Comparison of ENCODE assay signal across 11 cellular contexts in genomic region chr16:87345721-87346424, GRCh38. TPM values are rescaled to one million over a fixed set of nuclear protein-coding genes. Genes with fewer than 3 reads are reported as not detected.
DNase-seq lines count a peak whose midpoint lies in the region; ATAC-seq and TF ChIP-seq lines count a peak whose summit lies in the region.
"Had no signal": no experiment of that assay in that cellular context is flagged by ENCODE, and none has a peak within 500 bp of the region (broad histone marks: within the 10 kb centered on the region; RNA-seq: fewer than 3 reads in every experiment).

No MANE protein-coding gene starts in this region.

- H3K27me3 Mint-ChIP-seq in activated naive CD4-positive, alpha-beta T cell treated with anti-CD3 and anti-CD28 coated beads for 36 hours (ENCODE audit: low read depth), result no peaks in the 10 kb centered on the region
- H3K27me3 Mint-ChIP-seq in activated naive CD8-positive, alpha-beta T cell, result no peaks in the 10 kb centered on the region

- H3K27me3 ChIP-seq in lower lobe of right lung (ENCODE audit: low read depth) (no peaks in the 10 kb centered on the region), thymus (ENCODE audit: control insufficient read depth, insufficient read depth) (no peaks in the 10 kb centered on the region)
- H3K27me3 ChIP-seq: spleen had no signal

- ATAC-seq in lower lobe of right lung (no peak), GM21786 (IDR thresholded peaks at IDR 0.05; ENCODE audit: unreplicated experiment) (no peak)
- ATAC-seq: Panc1 had no signal

- WGBS in thymus, result 94% methylated on average over 28 of the region's 28 CpGs

- H3K36me3 ChIP-seq in lower lobe of right lung (peaks cover 54% of the 10 kb centered on the region), thymus (ENCODE audit: control insufficient read depth, insufficient read depth) (peaks cover 48% of the 10 kb centered on the region)

- H3K27ac ChIP-seq in lower lobe of right lung, result peak overlapping the region; percentile 44
- H3K27ac ChIP-seq in thymus (ENCODE audit: low read depth), result peak overlapping the region; percentile 48

- no peak for DNase-seq in activated naive CD4-positive, alpha-beta T cell treated with anti-CD3 and anti-CD28 coated beads for 36 hours
- DNase-seq in activated naive CD4-positive, alpha-beta T cell (lab: John Stamatoyannopoulos, UW), result no peak
- DNase-seq in lower lobe of right lung, result no peak
- no peak for DNase-seq in stimulated activated CD4-positive, alpha-beta T cell treated with anti-CD3 and anti-CD28 coated beads, Interleukin-4, amount 100 ng/mL, for 24 hours
- no peak for DNase-seq in NCI-H1436 treated with DMSO at 0.1 percent for 48 hours (lab: John Stamatoyannopoulos, UW)
- DNase-seq: NCI-H146, spleen had no signal

- peak overlapping the region; percentile 92 for H3K27ac Mint-ChIP-seq in activated naive CD4-positive, alpha-beta T cell treated with anti-CD3 and anti-CD28 coated beads for 36 hours
- peak overlapping the region; percentile 92 for H3K27ac Mint-ChIP-seq in activated naive CD8-positive, alpha-beta T cell

- peak overlapping the region; percentile 60 for H3K4me3 Mint-ChIP-seq in activated naive CD4-positive, alpha-beta T cell treated with anti-CD3 and anti-CD28 coated beads for 36 hours
- H3K4me3 Mint-ChIP-seq in activated naive CD8-positive, alpha-beta T cell, result peak overlapping the region; percentile 59

- H3K4me1 ChIP-seq in lower lobe of right lung (peaks cover 7% of the 10 kb centered on the region), thymus (ENCODE audit: control insufficient read depth, insufficient read depth, low read length) (peaks cover 7% of the 10 kb centered on the region)

- no peak for TF ChIP-seq CTCF in lower lobe of right lung (IDR thresholded peaks at IDR 0.05)

- H3K4me3 ChIP-seq in lower lobe of right lung (no peak overlapping the region), thymus (ENCODE audit: low read length) (no peak overlapping the region)

- peaks cover 13% of the 10 kb centered on the region for H3K4me1 Mint-ChIP-seq in activated naive CD4-positive, alpha-beta T cell treated with anti-CD3 and anti-CD28 coated beads for 36 hours (ENCODE audit: low read depth)
- H3K4me1 Mint-ChIP-seq in activated naive CD8-positive, alpha-beta T cell (ENCODE audit: low read depth), result peaks cover 30% of the 10 kb centered on the region

- H3K9me3 Mint-ChIP-seq in activated naive CD4-positive, alpha-beta T cell treated with anti-CD3 and anti-CD28 coated beads for 36 hours, result no peaks in the 10 kb centered on the region
- H3K9me3 Mint-ChIP-seq in activated naive CD8-positive, alpha-beta T cell (ENCODE audit: low read depth), result no peaks in the 10 kb centered on the region

- peaks cover 20% of the 10 kb centered on the region for H3K36me3 Mint-ChIP-seq in activated naive CD4-positive, alpha-beta T cell treated with anti-CD3 and anti-CD28 coated beads for 36 hours (ENCODE audit: low read depth)
- peaks cover 2% of the 10 kb centered on the region for H3K36me3 Mint-ChIP-seq in activated naive CD8-positive, alpha-beta T cell

- intact Hi-C loops in activated naive CD4-positive, alpha-beta T cell treated with anti-CD3 and anti-CD28 coated beads for 36 hours (cut with micrococcal nuclease), result no loop called here
- intact Hi-C loops in lower lobe of right lung (cut with DNase I), result no loop called here

- H3K9me3 ChIP-seq in lower lobe of right lung (no peaks in the 10 kb centered on the region), thymus (ENCODE audit: control insufficient read depth) (no peaks in the 10 kb centered on the region)
- H3K9me3 ChIP-seq: spleen had no signal

- CTCF ChIA-PET in activated naive CD4-positive, alpha-beta T cell treated with anti-CD3 and anti-CD28 coated beads for 36 hours (lab: Charles Lee), result no interaction called here

RNA-seq across cellular contexts. Expression of gene C16orf95, which starts 28.7 kb away (rescaled TPM):
- total RNA-seq in activated naive CD4-positive, alpha-beta T cell treated with anti-CD3 and anti-CD28 coated beads for 36 hours, result 10 to 100 TPM; 17.2 to 23.4 TPM
- 3.0 TPM for total RNA-seq in lower lobe of right lung
- polyA plus RNA-seq in thymus, result 2.9 TPM

RNA-seq across cellular contexts. Expression of gene FBXO31, which starts 37.7 kb away (rescaled TPM):
- total RNA-seq in activated naive CD4-positive, alpha-beta T cell treated with anti-CD3 and anti-CD28 coated beads for 36 hours, result 10 to 100 TPM; 26.4 to 26.7 TPM
- 26.2 TPM for total RNA-seq in lower lobe of right lung
- 27.1 TPM for polyA plus RNA-seq in thymus

RNA-seq across cellular contexts. Expression of gene MAP1LC3B, which starts 46.3 kb away (rescaled TPM):
- 10 to 100 TPM; 61.8 to 62.5 TPM for total RNA-seq in activated naive CD4-positive, alpha-beta T cell treated with anti-CD3 and anti-CD28 coated beads for 36 hours
- total RNA-seq in lower lobe of right lung, result 64.5 TPM
- 102 TPM for polyA plus RNA-seq in thymus
